In genomic region chr20:48038703-48039102, GRCh38 we compare ENCODE assay signal across 37 cellular contexts.
"Had no signal": no experiment of that assay in that cellular context is flagged by ENCODE, and none has a peak within 500 bp of the region (broad histone marks: within the 10 kb centered on the region; RNA-seq: fewer than 3 reads in every experiment).

No MANE protein-coding gene starts in this region.

- H3K36me3 ChIP-seq: adrenal gland, breast epithelium, MG63, Peyer's patch, WERI-Rb-1 had no signal

- H3K36me3 Mint-ChIP-seq: activated naive CD4-positive, alpha-beta T cell treated with anti-CD3 and anti-CD28 coated beads, Interleukin-2, amount 50 U/mL, for 72 hours had no signal

- H3K4me3 ChIP-seq: adrenal gland, body of pancreas, breast epithelium, coronary artery, MG63, Peyer's patch had no signal

- H3K9me3 ChIP-seq: adrenal gland, body of pancreas, breast epithelium, Peyer's patch had no signal

- DNase-seq: activated CD4-positive, alpha-beta T cell treated with anti-CD3 and anti-CD28 coated beads for 1 hour; activated CD4-positive, alpha-beta T cell treated with anti-CD3 and anti-CD28 coated beads, Interleukin-2, amount 10 ng/mL, durations not matched to agents 24 days and 14 days; activated CD4-positive, alpha-beta T cell treated with anti-CD3 and anti-CD28 coated beads, Interleukin-2, amount 50 U/mL, for 4 hours; activated CD4-positive, CD25-positive, alpha-beta regulatory T cell; activated CD8-positive, alpha-beta T cell treated with anti-CD3 and anti-CD28 coated beads for 36 hours; activated gamma-delta T cell treated with Interleukin-2 at 50 U/mL for 16 hours; activated naive CD4-positive, alpha-beta T cell treated with anti-CD3 and anti-CD28 coated beads for 36 hours; activated T-cell treated with anti-CD3 and anti-CD28 coated beads for 4 hours; activated T-cell treated with anti-CD3 and anti-CD28 coated beads, Interleukin-2, amount 50 U/mL, for 4 hours; adrenal gland; body of pancreas; Kasumi-1; MG63; NCI-H1048; NCI-H1105 treated with DMSO at 0.1 percent for 48 hours; NCI-H1436; NCI-H1694; NCI-H1930; NCI-H2081 treated with DMSO at 0.1 percent for 48 hours; NCI-H226; NCI-H446 treated with DMSO at 0.1 percent for 48 hours; NCI-H524 treated with DMSO at 0.1 percent for 48 hours; NK-92 treated with Interleukin-12 subunit alpha and Interleukin-12 subunit beta, amount 100 ng/mL, for 24 hours; PC-3; Peyer's patch; RPMI8226; SIG-M5; SW 1271; T-helper 1 cell; T-helper 2 cell; T-helper 9 cell; WERI-Rb-1 had no signal

- H3K27ac Mint-ChIP-seq: activated CD4-positive, alpha-beta T cell treated with anti-CD3 and anti-CD28 coated beads, Interleukin-2, amount 10 ng/mL, durations not matched to agents 24 days and 14 days; activated CD8-positive, alpha-beta T cell treated with anti-CD3 and anti-CD28 coated beads for 36 hours; activated naive CD4-positive, alpha-beta T cell treated with anti-CD3 and anti-CD28 coated beads for 36 hours; activated naive CD4-positive, alpha-beta T cell treated with anti-CD3 and anti-CD28 coated beads, Interleukin-2, amount 50 U/mL, for 72 hours; activated T-helper 1 cell treated with anti-CD3 and anti-CD28 coated beads, Interleukin-12 subunit alpha, Interleukin-12 subunit beta, Interleukin-2, Interleukin-4 antibody, amounts not matched to agents 30 ng/mL and 10 ng/mL and 1 ng/mL, durations not matched to agents 14 hours and 24 hours and 36 hours had no signal

- H3K27me3 ChIP-seq: adrenal gland, body of pancreas, breast epithelium, MG63, Peyer's patch had no signal

- H3K4me1 Mint-ChIP-seq: activated CD4-positive, alpha-beta T cell treated with anti-CD3 and anti-CD28 coated beads, Interleukin-2, amount 10 ng/mL, durations not matched to agents 24 days and 14 days had no signal

- H3K9me3 Mint-ChIP-seq: activated CD8-positive, alpha-beta T cell treated with anti-CD3 and anti-CD28 coated beads for 36 hours; activated naive CD4-positive, alpha-beta T cell treated with anti-CD3 and anti-CD28 coated beads for 36 hours; activated T-cell treated with anti-CD3 and anti-CD28 coated beads, Interleukin-2, amount 50 U/mL, for 4 hours had no signal

- H3K27ac ChIP-seq: body of pancreas, breast epithelium, coronary artery, Peyer's patch, WERI-Rb-1 had no signal

- H3K4me1 ChIP-seq: body of pancreas, breast epithelium, Peyer's patch had no signal

- H3K4me3 Mint-ChIP-seq: activated CD4-positive, alpha-beta T cell treated with anti-CD3 and anti-CD28 coated beads, Interleukin-2, amount 10 ng/mL, durations not matched to agents 24 days and 14 days; activated CD8-positive, alpha-beta T cell treated with anti-CD3 and anti-CD28 coated beads for 36 hours; activated naive CD4-positive, alpha-beta T cell treated with anti-CD3 and anti-CD28 coated beads for 36 hours; activated T-cell treated with anti-CD3 and anti-CD28 coated beads, Interleukin-2, amount 50 U/mL, for 4 hours; activated T-helper 1 cell treated with anti-CD3 and anti-CD28 coated beads, Interleukin-12 subunit alpha, Interleukin-12 subunit beta, Interleukin-2, Interleukin-4 antibody, amounts not matched to agents 30 ng/mL and 10 ng/mL and 1 ng/mL, durations not matched to agents 14 hours and 24 hours and 36 hours had no signal

- ATAC-seq: activated CD8-positive, alpha-beta T cell treated with anti-CD3 and anti-CD28 coated beads for 36 hours; activated naive CD4-positive, alpha-beta T cell treated with anti-CD3 and anti-CD28 coated beads, Interleukin-2, amount 50 U/mL, for 72 hours; activated T-cell treated with anti-CD3 and anti-CD28 coated beads, Interleukin-2, amount 50 U/mL, for 4 hours; body of pancreas; PC-3; Right ventricle myocardium inferior had no signal

- H3K27me3 Mint-ChIP-seq: activated CD4-positive, alpha-beta T cell treated with anti-CD3 and anti-CD28 coated beads, Interleukin-2, amount 10 ng/mL, durations not matched to agents 24 days and 14 days had no signal
